Comparison of ENCODE assay signal across 33 cellular contexts in genomic region chr9:136464241-136464640, GRCh38. TPM values are rescaled to one million over a fixed set of nuclear protein-coding genes. Genes with fewer than 3 reads are reported as not detected.
DNase-seq lines count a peak whose midpoint lies in the region; ATAC-seq and TF ChIP-seq lines count a peak whose summit lies in the region.
"Had no signal": no experiment of that assay in that cellular context is flagged by ENCODE, and none has a peak within 500 bp of the region (broad histone marks: within the 10 kb centered on the region; RNA-seq: fewer than 3 reads in every experiment).

No MANE protein-coding gene starts in this region.

- peak overlapping the region; percentile 31 to 54 (median 37) for H3K27ac ChIP-seq in adrenal gland
- H3K27ac ChIP-seq in thyroid gland, result no peak overlapping the region
- H3K27ac ChIP-seq: 22Rv1; A549; BLaER1; BLaER1 treated with 17β-estradiol and CSF1 and Interleukin-3, amounts not matched to agents 10 nM and 100 nM; C4-2B had no signal

- H3K4me1 ChIP-seq in adrenal gland (replicated peaks in 1 of 2) (peaks cover 0 to 10% of the 10 kb centered on the region in 2 donors), thyroid gland (no peaks in the 10 kb centered on the region)
- H3K4me1 ChIP-seq: A549; BE2C; BLaER1; BLaER1 treated with 17β-estradiol and CSF1 and Interleukin-3, amounts not matched to agents 10 nM and 100 nM; Caco-2 had no signal

- H3K27me3 Mint-ChIP-seq in endothelial cell (ENCODE audit: unreplicated experiment) (no peaks in the 10 kb centered on the region), progenitor cell of endocrine pancreas (no peaks in the 10 kb centered on the region)
- H3K27me3 Mint-ChIP-seq: B cell; CD4-positive, alpha-beta memory T cell; CD4-positive, alpha-beta T cell; CD4-positive, CD25-positive, alpha-beta regulatory T cell; CD8-positive, alpha-beta memory T cell had no signal

- no peaks in the 10 kb centered on the region for H3K9me3 ChIP-seq in adrenal gland (replicated peaks in 1 of 3)
- H3K9me3 ChIP-seq in thyroid gland, result no peaks in the 10 kb centered on the region
- H3K9me3 ChIP-seq: A549; BE2C; BLaER1; BLaER1 treated with 17β-estradiol and CSF1 and Interleukin-3, amounts not matched to agents 10 nM and 100 nM; Caco-2 had no signal

- no peak for ATAC-seq in HG03159 (IDR thresholded peaks at IDR 0.05; ENCODE audit: unreplicated experiment)
- ATAC-seq: A549; CD8-positive, alpha-beta T cell had no signal

- H3K27ac Mint-ChIP-seq in endothelial cell (ENCODE audit: unreplicated experiment) (peak overlapping the region; percentile 42), progenitor cell of endocrine pancreas (no peak overlapping the region)
- H3K27ac Mint-ChIP-seq: B cell; CD4-positive, alpha-beta memory T cell; CD4-positive, alpha-beta T cell; CD4-positive, CD25-positive, alpha-beta regulatory T cell; CD8-positive, alpha-beta T cell had no signal

- H3K4me3 ChIP-seq in adrenal gland, result no peak overlapping the region
- H3K4me3 ChIP-seq in thyroid gland (replicated peaks in 1 of 3), result no peak overlapping the region
- H3K4me3 ChIP-seq: A549; BLaER1; BLaER1 treated with 17β-estradiol and CSF1 and Interleukin-3, amounts not matched to agents 10 nM and 100 nM had no signal

- peak; percentile 25 for DNase-seq in GM13977 (ENCODE audit: low spot score)
- peak in 6 of 7 donors; percentile 56 to 86 (median 71) for DNase-seq in adrenal gland
- no peak for DNase-seq in endothelial cell (ENCODE audit: low spot score)
- DNase-seq in progenitor cell of endocrine pancreas (ENCODE audit: low spot score, unreplicated experiment), result no peak
- DNase-seq in thyroid gland, result no peak
- DNase-seq: 8988T; ACHN; AML-193; BE2C; C1 segment of cervical spinal cord; Caco-2; Calu3; CD4-positive, alpha-beta T cell; CD4-positive, CD25-positive, alpha-beta regulatory T cell; CD8-positive, alpha-beta memory T cell; CD8-positive, alpha-beta T cell; COR-L47; DMS 273 treated with DMSO at 0.1 percent for 48 hours; DMS153; DMS53; DMS79; DMS79 treated with DMSO at 0.1 percent for 48 hours; DND-41; EL had no signal

- TF ChIP-seq POLR2A in adrenal gland (IDR thresholded peaks at IDR 0.05) (no peak), thyroid gland (IDR thresholded peaks at IDR 0.05) (no peak)

- H3K27me3 ChIP-seq in adrenal gland (no peaks in the 10 kb centered on the region), thyroid gland (no peaks in the 10 kb centered on the region)
- H3K27me3 ChIP-seq: BE2C; BLaER1; BLaER1 treated with 17β-estradiol and CSF1 and Interleukin-3, amounts not matched to agents 10 nM and 100 nM had no signal

- WGBS in adrenal gland, 4 donors, result 30 to 58% (median 55%) methylated on average over 6 of the region's 6 CpGs
- WGBS in thyroid gland, 2 donors, result 90 to 94% methylated on average over 6 of the region's 6 CpGs

- peaks cover 0 to 98% of the 10 kb centered on the region in 2 donors for H3K36me3 ChIP-seq in adrenal gland (replicated peaks in 1 of 2)
- peaks cover 84 to 94% of the 10 kb centered on the region in 2 donors for H3K36me3 ChIP-seq in thyroid gland

- in situ Hi-C loops in GM13977 (cut with MboI; ENCODE audit: low pct_unique_long_range_greater_than_20kb, low sequenced_read_pairs, unreplicated experiment), result no loop called here

- no peaks in the 10 kb centered on the region for H3K9me3 Mint-ChIP-seq in endothelial cell (ENCODE audit: unreplicated experiment)
- no peaks in the 10 kb centered on the region for H3K9me3 Mint-ChIP-seq in progenitor cell of endocrine pancreas (ENCODE audit: low read depth)
- H3K9me3 Mint-ChIP-seq: CD4-positive, alpha-beta T cell; CD4-positive, CD25-positive, alpha-beta regulatory T cell; CD8-positive, alpha-beta memory T cell; CD8-positive, alpha-beta T cell had no signal

- intact Hi-C loops in adrenal gland (cut with DNase I) (no loop called here), thyroid gland (cut with DNase I) (no loop called here)

- H3K4me3 Mint-ChIP-seq in endothelial cell (ENCODE audit: unreplicated experiment) (no peak overlapping the region), progenitor cell of endocrine pancreas (ENCODE audit: low read depth) (no peak overlapping the region)
- H3K4me3 Mint-ChIP-seq: B cell; CD14-positive monocyte; CD4-positive, alpha-beta memory T cell; CD4-positive, alpha-beta T cell; CD4-positive, CD25-positive, alpha-beta regulatory T cell; CD8-positive, alpha-beta memory T cell; CD8-positive, alpha-beta T cell had no signal

- H3K36me3 Mint-ChIP-seq in endothelial cell (ENCODE audit: low read depth, unreplicated experiment), result peaks cover 32% of the 10 kb centered on the region
- H3K36me3 Mint-ChIP-seq in progenitor cell of endocrine pancreas (ENCODE audit: insufficient read depth), result peaks cover 22% of the 10 kb centered on the region

- TF ChIP-seq CTCF in GM13977 (IDR thresholded peaks at IDR 0.05; ENCODE audit: extremely low read depth, insufficient read depth, missing control alignments) (no peak), adrenal gland (IDR thresholded peaks at IDR 0.05) (peak in 2 of 6 experiments; percentile 6 to 12), endothelial cell (IDR thresholded peaks at IDR 0.05; ENCODE audit: unreplicated experiment) (no peak), progenitor cell of endocrine pancreas (IDR thresholded peaks at IDR 0.05; ENCODE audit: unreplicated experiment) (no peak), thyroid gland (IDR thresholded peaks at IDR 0.05) (no peak)

- H3K4me1 Mint-ChIP-seq in endothelial cell (ENCODE audit: unreplicated experiment) (no peaks in the 10 kb centered on the region), progenitor cell of endocrine pancreas (ENCODE audit: low read depth) (no peaks in the 10 kb centered on the region)
- H3K4me1 Mint-ChIP-seq: B cell; CD14-positive monocyte; CD4-positive, alpha-beta memory T cell; CD8-positive, alpha-beta memory T cell had no signal

RNA-seq across cellular contexts. Expression of gene SEC16A, which starts 18.6 kb away (rescaled TPM):
- total RNA-seq in adrenal gland (100 to 1,000 TPM in 1 of 8 donors, 10 to 100 TPM in 7; 48.4 to 107 (median 56.5) TPM), endothelial cell (ENCODE audit: unreplicated experiment) (79.5 TPM), progenitor cell of endocrine pancreas (76.1 and 78.8 TPM in 2 replicates), thyroid gland (10 to 100 TPM; 47.7 to 73.8 (median 62.5) TPM)
- 10 to 100 TPM; 52.0 to 81.6 (median 77.0) TPM for polyA plus RNA-seq in adrenal gland

RNA-seq across cellular contexts. Expression of gene INPP5E, which starts 24.6 kb away (rescaled TPM):
- total RNA-seq in adrenal gland, result 10 to 100 TPM in 5 of 8 donors, 1 to 10 TPM in 3; 7.5 to 17.5 (median 10.5) TPM
- polyA plus RNA-seq in adrenal gland, result 10 to 100 TPM in 2 of 3 donors, 1 to 10 TPM in 1; 2.3 to 27.1 (median 16.6) TPM
- 23.6 TPM for total RNA-seq in endothelial cell (ENCODE audit: unreplicated experiment)
- 25.1 and 26.2 TPM in 2 replicates for total RNA-seq in progenitor cell of endocrine pancreas
- total RNA-seq in thyroid gland, result 10 to 100 TPM; 10.2 to 21.3 (median 13.4) TPM

RNA-seq across cellular contexts. Expression of gene PMPCA, which starts 53.8 kb away (rescaled TPM):
- 100 to 1,000 TPM in 1 of 8 donors, 10 to 100 TPM in 7; 43.4 to 100 (median 74.8) TPM for total RNA-seq in adrenal gland
- 100 to 1,000 TPM in 2 of 3 donors, 10 to 100 TPM in 1; 99.8 to 138 (median 115) TPM for polyA plus RNA-seq in adrenal gland
- total RNA-seq in endothelial cell (ENCODE audit: unreplicated experiment), result 61.3 TPM
- 63.6 and 68.3 TPM in 2 replicates for total RNA-seq in progenitor cell of endocrine pancreas
- 10 to 100 TPM; 28.8 to 48.2 (median 39.0) TPM for total RNA-seq in thyroid gland

RNA-seq across cellular contexts. Expression of gene ENTR1, which starts 53.8 kb away (rescaled TPM):
- 10 to 100 TPM; 13.3 to 48.1 (median 34.1) TPM for total RNA-seq in adrenal gland
- polyA plus RNA-seq in adrenal gland, result 10 to 100 TPM; 21.5 to 48.4 (median 35.6) TPM
- 45.0 TPM for total RNA-seq in endothelial cell (ENCODE audit: unreplicated experiment)
- 68.3 and 70.9 TPM in 2 replicates for total RNA-seq in progenitor cell of endocrine pancreas
- total RNA-seq in thyroid gland, result 10 to 100 TPM; 27.9 to 46.1 (median 33.9) TPM

Comparison
In these comparisons a context has a peak if more than half of its experiments do, and no peak if none do; other contexts are left out.
1. DNase-seq: peak in GM13977 (single experiment) and adrenal gland (6 of 7); none in endothelial cell (single experiment), progenitor cell of endocrine pancreas (single experiment) and thyroid gland (0 of 2).
2. H3K27ac ChIP-seq: peak in adrenal gland (5 of 5); none in thyroid gland (0 of 3).